6 cellular contexts compared by ENCODE assay signal in the genomic region with DNA sequence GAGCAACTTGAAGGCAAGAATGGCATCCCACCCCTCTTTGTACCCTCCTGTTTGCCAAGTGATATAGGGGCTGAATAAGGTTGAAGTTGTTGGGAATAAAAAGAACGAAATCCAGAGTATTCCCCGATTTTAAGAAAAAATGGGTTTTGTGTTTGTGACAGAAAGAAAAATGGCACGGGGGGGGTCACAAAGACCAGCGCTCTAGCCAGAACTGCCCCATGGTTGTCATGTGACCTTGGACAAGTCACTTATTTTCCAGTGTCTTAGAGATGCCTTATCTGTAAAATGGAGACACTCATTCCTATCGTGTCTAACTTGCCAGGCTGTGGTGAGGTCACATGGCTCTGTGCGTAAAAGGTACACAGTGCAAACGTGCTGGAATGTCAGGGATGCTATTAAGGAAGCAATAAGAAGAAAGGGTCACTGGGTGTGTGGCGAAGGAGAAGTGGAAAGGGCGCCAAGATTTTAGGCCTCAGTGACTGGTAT. TPM values are rescaled to one million over a fixed set of nuclear protein-coding genes. Genes with fewer than 3 reads are reported as not detected.
DNase-seq lines count a peak whose midpoint lies in the region; ATAC-seq and TF ChIP-seq lines count a peak whose summit lies in the region.

No MANE protein-coding gene starts in this region.

- 66% methylated on average over 9 of the region's 9 CpGs for WGBS in hepatocyte (ENCODE audit: low lambda C conversion rate, missing lambda C conversion rate)

- H3K27me3 ChIP-seq in BJ (ENCODE audit: control insufficient read depth, insufficient read depth, low read length) (no peaks in the 10 kb centered on the region), hepatocyte (no peaks in the 10 kb centered on the region), upper lobe of right lung (no peaks in the 10 kb centered on the region)

- H3K4me1 ChIP-seq in hepatocyte (ENCODE audit: insufficient read depth) = peaks cover 31% of the 10 kb centered on the region
- peaks cover 41% of the 10 kb centered on the region for H3K4me1 ChIP-seq in upper lobe of right lung

- no peaks in the 10 kb centered on the region; the same call in 1 of the 2 replicates for H3K36me3 ChIP-seq in BJ (ENCODE audit: control insufficient read depth, insufficient read depth, low read length)
- H3K36me3 ChIP-seq in hepatocyte (replicated peaks; ENCODE audit: insufficient read depth, low read depth) = no peaks in the 10 kb centered on the region
- no peaks in the 10 kb centered on the region for H3K36me3 ChIP-seq in upper lobe of right lung

- peaks cover 22% of the 10 kb centered on the region for H4K20me1 ChIP-seq in hepatocyte (ENCODE audit: insufficient read depth, poor library complexity, severe bottlenecking)

- peaks cover 28% of the 10 kb centered on the region for H3K79me2 ChIP-seq in hepatocyte

- H2AFZ ChIP-seq in hepatocyte = no peak overlapping the region

- ATAC-seq in upper lobe of right lung = peak; percentile 0
- no peak for ATAC-seq in HG03469 (IDR thresholded peaks at IDR 0.05; ENCODE audit: unreplicated experiment)

- H3K27ac ChIP-seq in hepatocyte (peak overlapping the region; percentile 97), upper lobe of right lung (peak overlapping the region; percentile 100)

- peak overlapping the region; percentile 84 for H3K4me2 ChIP-seq in hepatocyte

- no peaks in the 10 kb centered on the region for H3K9me3 ChIP-seq in hepatocyte (ENCODE audit: low read depth)
- no peaks in the 10 kb centered on the region for H3K9me3 ChIP-seq in upper lobe of right lung

- POLR2A ChIA-PET in BJ (lab: Charles Lee) = interaction anchor here (0.5 kb wide), 1 partner anchor 51 kb away, joined by 3 read pairs; no protein-coding TSS in a partner anchor

- H3K9me2 ChIP-seq in hepatocyte (replicated peaks; ENCODE audit: insufficient read depth) = no peaks in the 10 kb centered on the region

- peak; percentile 82 for DNase-seq in BJ (ENCODE audit: low read depth)
- DNase-seq in RPMI7951 (ENCODE audit: low read depth) = peak; percentile 73
- DNase-seq in hepatocyte (ENCODE audit: low spot score) = peak; percentile 74
- DNase-seq in upper lobe of right lung = no peak
- DNase-seq in T-helper 9 cell = no peak

- CTCF ChIA-PET in BJ (lab: Yijun Ruan, JAX) = interaction anchor here (0.7 to 8.4 kb wide), 3 partner anchors 11 to 55 kb away, joined by 3 to 210 read pairs (median 18); partner anchors contain the start of gene ACBD4

- peak overlapping the region; percentile 58 for H3K4me3 ChIP-seq in BJ (ENCODE audit: low read depth, low read length)
- H3K4me3 ChIP-seq in hepatocyte = peak overlapping the region; percentile 25
- peak overlapping the region; percentile 87 for H3K4me3 ChIP-seq in upper lobe of right lung

- no peak for TF ChIP-seq CTCF in BJ (IDR thresholded peaks at IDR 0.05; ENCODE audit: insufficient read depth, low read depth, low read length)
- no peak for TF ChIP-seq CTCF in hepatocyte (IDR thresholded peaks at IDR 0.05; ENCODE audit: poor library complexity)
- TF ChIP-seq CTCF in upper lobe of right lung (IDR thresholded peaks at IDR 0.05) = no peak

- intact Hi-C loops in upper lobe of right lung (cut with DNase I) = no loop called here

RNA-seq across cellular contexts. Expression of gene HEXIM1, which starts 1.6 kb away (rescaled TPM):
- polyA plus RNA-seq in BJ (2011; rRNA removed) (16.0 and 16.7 TPM in 2 replicates), hepatocyte (13.5 and 14.5 TPM in 2 replicates)
- polyA minus RNA-seq in BJ (2011; rRNA and poly(A)+ RNA removed) = 10.3 and 11.2 TPM in 2 replicates
- 3.5 and 4.4 TPM in 2 replicates for total RNA-seq in RPMI7951 (2014; rRNA removed; shearing (Covaris generic))
- total RNA-seq in hepatocyte (17.1 and 19.2 TPM in 2 replicates), upper lobe of right lung (36.1 TPM)

RNA-seq across cellular contexts. Expression of gene ACBD4, which starts 11.2 kb away (rescaled TPM):
- 5.4 and 7.3 TPM in 2 replicates for polyA plus RNA-seq in BJ (2011; rRNA removed)
- polyA minus RNA-seq in BJ (2011; rRNA and poly(A)+ RNA removed) = 3.0 and 4.2 TPM in 2 replicates
- 1.1 and 2.0 TPM in 2 replicates for total RNA-seq in RPMI7951 (2014; rRNA removed; shearing (Covaris generic))
- total RNA-seq in hepatocyte = 8.1 and 8.2 TPM in 2 replicates
- 11.2 and 13.7 TPM in 2 replicates for polyA plus RNA-seq in hepatocyte
- 16.3 TPM for total RNA-seq in upper lobe of right lung

RNA-seq across cellular contexts. Expression of gene PLCD3, which starts 14.3 kb away (rescaled TPM):
- 47.5 and 81.6 TPM in 2 replicates for polyA plus RNA-seq in BJ (2011; rRNA removed)
- 71.6 and 94.8 TPM in 2 replicates for polyA minus RNA-seq in BJ (2011; rRNA and poly(A)+ RNA removed)
- 11.7 and 15.3 TPM in 2 replicates for total RNA-seq in RPMI7951 (2014; rRNA removed; shearing (Covaris generic))
- 49.2 and 69.7 TPM in 2 replicates for total RNA-seq in hepatocyte
- polyA plus RNA-seq in hepatocyte = 35.7 and 41.8 TPM in 2 replicates
- 37.0 TPM for total RNA-seq in upper lobe of right lung

RNA-seq across cellular contexts. Expression of gene HEXIM2, which starts 15.0 kb away (rescaled TPM):
- polyA plus RNA-seq in BJ (2011; rRNA removed) (3.9 and 6.3 TPM in 2 replicates), hepatocyte (7.6 and 10.5 TPM in 2 replicates)
- polyA minus RNA-seq in BJ (2011; rRNA and poly(A)+ RNA removed) = 1.8 and 2.3 TPM in 2 replicates
- total RNA-seq in RPMI7951 (2014; rRNA removed; shearing (Covaris generic)) = 7.8 and 11.3 TPM in 2 replicates
- total RNA-seq in hepatocyte (6.7 and 12.2 TPM in 2 replicates), upper lobe of right lung (5.7 TPM)

Comparison
In these comparisons a context has a peak if more than half of its experiments do, and no peak if none do; other contexts are left out.
1. DNase-seq: peak in BJ (single experiment), RPMI7951 (single experiment) and hepatocyte (single experiment); none in upper lobe of right lung (single experiment) and T-helper 9 cell (single experiment).
2. H3K4me3 ChIP-seq: peak in every context shown above with its lines; median percentile 87 in upper lobe of right lung; 58 in BJ; 25 in hepatocyte.